In the genomic region with DNA sequence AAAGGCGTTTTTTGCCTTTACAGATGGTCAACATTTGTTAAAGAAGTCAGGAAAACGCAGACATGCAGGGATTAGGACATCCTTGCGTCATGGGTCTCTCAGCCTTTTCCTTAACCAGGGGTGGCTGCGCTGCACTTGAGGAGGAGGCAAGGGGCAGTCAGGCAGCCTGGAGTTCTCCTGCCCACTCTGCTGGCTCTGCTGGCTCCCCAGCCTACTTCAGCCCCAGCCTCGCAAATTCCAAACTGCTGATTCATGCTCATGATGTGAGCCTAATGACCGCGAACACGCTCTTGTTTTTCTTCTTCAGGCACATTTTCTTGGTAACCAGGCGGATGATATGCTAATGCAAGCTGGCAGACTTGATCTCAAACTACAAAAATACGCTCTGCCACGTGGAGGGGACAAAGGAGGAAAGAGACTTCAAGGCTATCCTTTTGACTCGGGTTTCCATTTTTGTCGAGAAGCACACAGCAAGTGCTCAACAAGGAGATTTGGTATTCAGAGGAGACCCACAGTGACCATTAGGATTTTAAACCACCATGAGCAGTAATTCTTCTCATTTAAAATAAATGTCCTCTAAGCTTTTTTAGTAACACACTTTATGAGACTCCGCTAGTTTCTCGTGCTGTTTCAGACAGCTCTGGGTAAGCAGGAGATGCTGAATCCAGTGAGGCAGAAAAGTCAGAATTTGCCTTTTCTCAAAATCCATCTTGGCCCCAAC, we compare ENCODE assay signal across 9 cellular contexts.
DNase-seq lines count a peak whose midpoint lies in the region; ATAC-seq, FAIRE-seq and TF ChIP-seq lines count a peak whose summit lies in the region.
"Had no signal": no experiment of that assay in that cellular context is flagged by ENCODE, and none has a peak within 500 bp of the region (broad histone marks: within the 10 kb centered on the region; RNA-seq: fewer than 3 reads in every experiment).

No MANE protein-coding gene starts in this region.

- 25 to 36% methylated on average over 9 to 15 of the region's 15 CpGs for WGBS in gastroesophageal sphincter (ENCODE audit: low coverage in 1 of 2), 2 donors
- WGBS in neuronal stem cell (ENCODE audit: extremely low coverage in 2 of 2, insufficient read length in 2 of 2, insufficient replicate concordance in 1 of 2), 2 donors, result no CpG with 5 or more reads among the region's 15 CpGs

- no peak overlapping the region for H3K4me2 ChIP-seq in neuronal stem cell (ENCODE audit: insufficient read depth, low read length, poor library complexity, severe bottlenecking)

- H3K27me3 Mint-ChIP-seq in WTC11 (ENCODE audit: low read depth), result no peaks in the 10 kb centered on the region

- H3K4me3 ChIP-seq in gastroesophageal sphincter (peak overlapping the region; percentile 6 to 26), neuronal stem cell (ENCODE audit: low read length in 2 of 2) (no peak overlapping the region)

- TF ChIP-seq EP300 in gastroesophageal sphincter (IDR thresholded peaks at IDR 0.05), result no peak

- no peak overlapping the region for H4K91ac ChIP-seq in neuronal stem cell (ENCODE audit: low read depth, low read length, poor library complexity)

- no peak overlapping the region for H3K4ac ChIP-seq in neuronal stem cell (ENCODE audit: low read length)

- no peak overlapping the region for H2BK120ac ChIP-seq in neuronal stem cell (ENCODE audit: low read depth, low read length)

- no peaks in the 10 kb centered on the region for H3K79me1 ChIP-seq in neuronal stem cell (ENCODE audit: low read depth, low read length)

- 0 out of 2 replicates have a peak, but pooled peaks cover 8% of the 10 kb centered on the region for H3K9me3 Mint-ChIP-seq in WTC11

- H3K36me3 ChIP-seq in gastroesophageal sphincter (no peaks in the 10 kb centered on the region), neuronal stem cell (replicated peaks in 1 of 2; ENCODE audit: control insufficient read depth in 2 of 2, insufficient read depth in 2 of 2, low read length in 2 of 2) (no peaks in the 10 kb centered on the region)

- TF ChIP-seq POLR2A in gastroesophageal sphincter (IDR thresholded peaks at IDR 0.05), result no peak

- CTCF ChIA-PET in WTC11 (lab: Charles Lee), result no interaction called here

- no peak overlapping the region for H4K8ac ChIP-seq in neuronal stem cell (ENCODE audit: low read depth, low read length)

- no peak overlapping the region for H3K18ac ChIP-seq in neuronal stem cell (ENCODE audit: low read length)

- peak overlapping the region; percentile 79 for H2AFZ ChIP-seq in neuronal stem cell (ENCODE audit: low read length)

- ATAC-seq in WTC11 (peak; percentile 98), gastroesophageal sphincter (peak; percentile 82)
- no peak for ATAC-seq in activated CD4-positive, CD25-positive, alpha-beta regulatory T cell treated with anti-CD3 and anti-CD28 coated beads, Interleukin-2, amount 50 U/mL, for 24 hours

- no peak overlapping the region for H2BK15ac ChIP-seq in neuronal stem cell (ENCODE audit: low read length)

- POLR2A ChIA-PET in WTC11 (lab: Charles Lee), result no interaction called here

- no peak overlapping the region for H3K14ac ChIP-seq in neuronal stem cell (ENCODE audit: low read length)

- H2AK5ac ChIP-seq in neuronal stem cell (ENCODE audit: low read depth, low read length), result no peak overlapping the region

- H3K4me3 Mint-ChIP-seq in WTC11, result no peak overlapping the region

- no peak overlapping the region for H3K9ac ChIP-seq in neuronal stem cell (ENCODE audit: low read depth, low read length, poor library complexity)

- TF ChIP-seq CTCF in WTC11 (IDR thresholded peaks at IDR 0.05) (no peak), gastroesophageal sphincter (IDR thresholded peaks at IDR 0.05) (no peak)

- H3K23ac ChIP-seq in neuronal stem cell (ENCODE audit: low read depth, low read length, poor library complexity), result no peak overlapping the region

- H3K4me1 ChIP-seq in gastroesophageal sphincter (peaks cover 0 to 28% (median 0%) of the 10 kb centered on the region in 3 donors), neuronal stem cell (ENCODE audit: control insufficient read depth in 2 of 2, insufficient read depth in 1 of 2, low read depth in 1 of 2, low read length in 2 of 2) (peaks cover 12 to 15% of the 10 kb centered on the region in 2 donors)

- no peaks in the 10 kb centered on the region for H3K27me3 ChIP-seq in gastroesophageal sphincter
- H3K27me3 ChIP-seq in neuronal stem cell (ENCODE audit: control insufficient read depth in 3 of 3, insufficient read depth in 3 of 3, low read depth in 1 of 3, low read length in 3 of 3), result no peaks in the 10 kb centered on the region

- peak; percentile 85 for FAIRE-seq in HTR-8/SVneo (lab: Jason Lieb, UNC)
- FAIRE-seq: endometrium had no signal

- peak overlapping the region; percentile 40 to 83 (median 76) for H3K27ac ChIP-seq in gastroesophageal sphincter
- H3K27ac ChIP-seq in neuronal stem cell (replicated peaks; ENCODE audit: low read length), result no peak overlapping the region

- peaks cover 24% of the 10 kb centered on the region for H3K4me1 Mint-ChIP-seq in WTC11

- peak overlapping the region; percentile 67 for H3K27ac Mint-ChIP-seq in WTC11

- H2BK5ac ChIP-seq in neuronal stem cell (ENCODE audit: low read length), result no peak overlapping the region

- H3K9me3 ChIP-seq in gastroesophageal sphincter, result no peaks in the 10 kb centered on the region
- no peaks in the 10 kb centered on the region for H3K9me3 ChIP-seq in neuronal stem cell (replicated peaks in 1 of 2; ENCODE audit: control insufficient read depth in 2 of 2, insufficient read depth in 1 of 2, low read depth in 1 of 2, low read length in 2 of 2)

- peak; percentile 90 for DNase-seq in AG08395 (ENCODE audit: low spot score)
- DNase-seq in HTR-8/SVneo (ENCODE audit: insufficient read length, low spot score), result peak; percentile 62
- DNase-seq in WTC11 (ENCODE audit: low spot score), result peak; percentile 51
- DNase-seq in neuronal stem cell (ENCODE audit: low spot score), result peak; percentile 65
- no peak for DNase-seq in NCI-H345 treated with DMSO at 0.1 percent for 48 hours (lab: John Stamatoyannopoulos, UW; ENCODE audit: unreplicated experiment)
- DNase-seq in NCI-H1105 (lab: John Stamatoyannopoulos, UW), result no peak

- H2BK12ac ChIP-seq in neuronal stem cell (ENCODE audit: low read length), result no peak overlapping the region

- H3K36me3 Mint-ChIP-seq in WTC11, result no peaks in the 10 kb centered on the region

TF ChIP-seq in WTC11, 78 proteins besides CTCF, POLR2A, EP300 and RAD21:
- TF ChIP-seq NR1H2 (CRISPR knock-in tag; IDR thresholded peaks at IDR 0.05) (no peak), SP1 (CRISPR knock-in tag; conservative IDR thresholded peaks at IDR 0.05) (no peak), NFE2L1 (CRISPR knock-in tag; IDR thresholded peaks at IDR 0.05) (peak; percentile 89)
- TF ChIP-seq, protein P1, sequence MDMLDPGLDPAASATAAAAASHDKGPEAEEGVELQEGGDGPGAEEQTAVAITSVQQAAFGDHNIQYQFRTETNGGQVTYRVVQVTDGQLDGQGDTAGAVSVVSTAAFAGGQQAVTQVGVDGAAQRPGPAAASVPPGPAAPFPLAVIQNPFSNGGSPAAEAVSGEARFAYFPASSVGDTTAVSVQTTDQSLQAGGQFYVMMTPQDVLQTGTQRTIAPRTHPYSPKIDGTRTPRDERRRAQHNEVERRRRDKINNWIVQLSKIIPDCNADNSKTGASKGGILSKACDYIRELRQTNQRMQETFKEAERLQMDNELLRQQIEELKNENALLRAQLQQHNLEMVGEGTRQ (CRISPR knock-in tag; IDR thresholded peaks at IDR 0.05), result no peak
- TF ChIP-seq, protein P2, sequence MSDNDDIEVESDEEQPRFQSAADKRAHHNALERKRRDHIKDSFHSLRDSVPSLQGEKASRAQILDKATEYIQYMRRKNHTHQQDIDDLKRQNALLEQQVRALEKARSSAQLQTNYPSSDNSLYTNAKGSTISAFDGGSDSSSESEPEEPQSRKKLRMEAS (CRISPR knock-in tag; IDR thresholded peaks at IDR 0.05), result peak; percentile 41; the same call in 1 of the 2 replicates

Comparison
In these comparisons a context has a peak if more than half of its experiments do, and no peak if none do; other contexts are left out.
1. DNase-seq: peak in AG08395 (single experiment), HTR-8/SVneo (single experiment), WTC11 (single experiment) and neuronal stem cell (single experiment); none in NCI-H345 treated with DMSO at 0.1 percent for 48 hours (single experiment) and NCI-H1105 (single experiment).
2. ATAC-seq: peak in WTC11 (single experiment) and gastroesophageal sphincter (single experiment); none in activated CD4-positive, CD25-positive, alpha-beta regulatory T cell treated with anti-CD3 and anti-CD28 coated beads, Interleukin-2, amount 50 U/mL, for 24 hours (0 of 2).
3. H3K4me3 ChIP-seq: peak in gastroesophageal sphincter (2 of 2); none in neuronal stem cell (0 of 2).